ENCODE assay signal across 2 cellular contexts in the genomic region with DNA sequence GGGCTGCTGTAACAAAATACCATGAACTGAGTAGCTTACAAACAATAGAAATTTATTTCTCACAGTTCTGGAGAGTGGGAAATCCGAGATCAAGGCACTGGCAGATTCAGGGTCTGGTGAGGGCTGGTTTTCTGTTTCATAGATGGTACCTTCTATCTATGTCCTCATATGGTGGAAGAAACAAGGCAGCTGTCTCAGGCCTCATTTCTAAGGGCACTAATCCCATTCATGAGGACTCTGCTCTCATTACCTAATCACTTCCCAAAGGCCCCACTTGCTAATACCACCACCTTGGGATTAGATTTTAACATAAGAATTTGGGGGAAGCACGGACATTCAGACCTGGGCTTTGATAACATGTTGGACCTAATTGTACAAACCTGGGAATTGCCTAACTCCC.
TF ChIP-seq lines count a peak whose summit lies in the region.

No MANE protein-coding gene starts in this region.

TF ChIP-seq in GM23338, 12 proteins besides CTCF, POLR2A, EP300 and RAD21:
- TF ChIP-seq, protein P1, sequence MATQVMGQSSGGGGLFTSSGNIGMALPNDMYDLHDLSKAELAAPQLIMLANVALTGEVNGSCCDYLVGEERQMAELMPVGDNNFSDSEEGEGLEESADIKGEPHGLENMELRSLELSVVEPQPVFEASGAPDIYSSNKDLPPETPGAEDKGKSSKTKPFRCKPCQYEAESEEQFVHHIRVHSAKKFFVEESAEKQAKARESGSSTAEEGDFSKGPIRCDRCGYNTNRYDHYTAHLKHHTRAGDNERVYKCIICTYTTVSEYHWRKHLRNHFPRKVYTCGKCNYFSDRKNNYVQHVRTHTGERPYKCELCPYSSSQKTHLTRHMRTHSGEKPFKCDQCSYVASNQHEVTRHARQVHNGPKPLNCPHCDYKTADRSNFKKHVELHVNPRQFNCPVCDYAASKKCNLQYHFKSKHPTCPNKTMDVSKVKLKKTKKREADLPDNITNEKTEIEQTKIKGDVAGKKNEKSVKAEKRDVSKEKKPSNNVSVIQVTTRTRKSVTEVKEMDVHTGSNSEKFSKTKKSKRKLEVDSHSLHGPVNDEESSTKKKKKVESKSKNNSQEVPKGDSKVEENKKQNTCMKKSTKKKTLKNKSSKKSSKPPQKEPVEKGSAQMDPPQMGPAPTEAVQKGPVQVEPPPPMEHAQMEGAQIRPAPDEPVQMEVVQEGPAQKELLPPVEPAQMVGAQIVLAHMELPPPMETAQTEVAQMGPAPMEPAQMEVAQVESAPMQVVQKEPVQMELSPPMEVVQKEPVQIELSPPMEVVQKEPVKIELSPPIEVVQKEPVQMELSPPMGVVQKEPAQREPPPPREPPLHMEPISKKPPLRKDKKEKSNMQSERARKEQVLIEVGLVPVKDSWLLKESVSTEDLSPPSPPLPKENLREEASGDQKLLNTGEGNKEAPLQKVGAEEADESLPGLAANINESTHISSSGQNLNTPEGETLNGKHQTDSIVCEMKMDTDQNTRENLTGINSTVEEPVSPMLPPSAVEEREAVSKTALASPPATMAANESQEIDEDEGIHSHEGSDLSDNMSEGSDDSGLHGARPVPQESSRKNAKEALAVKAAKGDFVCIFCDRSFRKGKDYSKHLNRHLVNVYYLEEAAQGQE (IDR thresholded peaks at IDR 0.05; ENCODE audit: unreplicated experiment): no peak
- TF ChIP-seq JUNB (IDR thresholded peaks at IDR 0.05; ENCODE audit: unreplicated experiment) (no peak), ETS1 (IDR thresholded peaks at IDR 0.05) (no peak), EZH2phosphoT487 (IDR thresholded peaks at IDR 0.05; ENCODE audit: unreplicated experiment) (no peak), STAT1 (IDR thresholded peaks at IDR 0.05; ENCODE audit: unreplicated experiment) (no peak), CREB1 (CRISPR knock-in tag; IDR thresholded peaks at IDR 0.05; ENCODE audit: low read depth) (no peak), ZNF114 (CRISPR knock-in tag; IDR thresholded peaks at IDR 0.05) (no peak)
- TF ChIP-seq, protein P2, sequence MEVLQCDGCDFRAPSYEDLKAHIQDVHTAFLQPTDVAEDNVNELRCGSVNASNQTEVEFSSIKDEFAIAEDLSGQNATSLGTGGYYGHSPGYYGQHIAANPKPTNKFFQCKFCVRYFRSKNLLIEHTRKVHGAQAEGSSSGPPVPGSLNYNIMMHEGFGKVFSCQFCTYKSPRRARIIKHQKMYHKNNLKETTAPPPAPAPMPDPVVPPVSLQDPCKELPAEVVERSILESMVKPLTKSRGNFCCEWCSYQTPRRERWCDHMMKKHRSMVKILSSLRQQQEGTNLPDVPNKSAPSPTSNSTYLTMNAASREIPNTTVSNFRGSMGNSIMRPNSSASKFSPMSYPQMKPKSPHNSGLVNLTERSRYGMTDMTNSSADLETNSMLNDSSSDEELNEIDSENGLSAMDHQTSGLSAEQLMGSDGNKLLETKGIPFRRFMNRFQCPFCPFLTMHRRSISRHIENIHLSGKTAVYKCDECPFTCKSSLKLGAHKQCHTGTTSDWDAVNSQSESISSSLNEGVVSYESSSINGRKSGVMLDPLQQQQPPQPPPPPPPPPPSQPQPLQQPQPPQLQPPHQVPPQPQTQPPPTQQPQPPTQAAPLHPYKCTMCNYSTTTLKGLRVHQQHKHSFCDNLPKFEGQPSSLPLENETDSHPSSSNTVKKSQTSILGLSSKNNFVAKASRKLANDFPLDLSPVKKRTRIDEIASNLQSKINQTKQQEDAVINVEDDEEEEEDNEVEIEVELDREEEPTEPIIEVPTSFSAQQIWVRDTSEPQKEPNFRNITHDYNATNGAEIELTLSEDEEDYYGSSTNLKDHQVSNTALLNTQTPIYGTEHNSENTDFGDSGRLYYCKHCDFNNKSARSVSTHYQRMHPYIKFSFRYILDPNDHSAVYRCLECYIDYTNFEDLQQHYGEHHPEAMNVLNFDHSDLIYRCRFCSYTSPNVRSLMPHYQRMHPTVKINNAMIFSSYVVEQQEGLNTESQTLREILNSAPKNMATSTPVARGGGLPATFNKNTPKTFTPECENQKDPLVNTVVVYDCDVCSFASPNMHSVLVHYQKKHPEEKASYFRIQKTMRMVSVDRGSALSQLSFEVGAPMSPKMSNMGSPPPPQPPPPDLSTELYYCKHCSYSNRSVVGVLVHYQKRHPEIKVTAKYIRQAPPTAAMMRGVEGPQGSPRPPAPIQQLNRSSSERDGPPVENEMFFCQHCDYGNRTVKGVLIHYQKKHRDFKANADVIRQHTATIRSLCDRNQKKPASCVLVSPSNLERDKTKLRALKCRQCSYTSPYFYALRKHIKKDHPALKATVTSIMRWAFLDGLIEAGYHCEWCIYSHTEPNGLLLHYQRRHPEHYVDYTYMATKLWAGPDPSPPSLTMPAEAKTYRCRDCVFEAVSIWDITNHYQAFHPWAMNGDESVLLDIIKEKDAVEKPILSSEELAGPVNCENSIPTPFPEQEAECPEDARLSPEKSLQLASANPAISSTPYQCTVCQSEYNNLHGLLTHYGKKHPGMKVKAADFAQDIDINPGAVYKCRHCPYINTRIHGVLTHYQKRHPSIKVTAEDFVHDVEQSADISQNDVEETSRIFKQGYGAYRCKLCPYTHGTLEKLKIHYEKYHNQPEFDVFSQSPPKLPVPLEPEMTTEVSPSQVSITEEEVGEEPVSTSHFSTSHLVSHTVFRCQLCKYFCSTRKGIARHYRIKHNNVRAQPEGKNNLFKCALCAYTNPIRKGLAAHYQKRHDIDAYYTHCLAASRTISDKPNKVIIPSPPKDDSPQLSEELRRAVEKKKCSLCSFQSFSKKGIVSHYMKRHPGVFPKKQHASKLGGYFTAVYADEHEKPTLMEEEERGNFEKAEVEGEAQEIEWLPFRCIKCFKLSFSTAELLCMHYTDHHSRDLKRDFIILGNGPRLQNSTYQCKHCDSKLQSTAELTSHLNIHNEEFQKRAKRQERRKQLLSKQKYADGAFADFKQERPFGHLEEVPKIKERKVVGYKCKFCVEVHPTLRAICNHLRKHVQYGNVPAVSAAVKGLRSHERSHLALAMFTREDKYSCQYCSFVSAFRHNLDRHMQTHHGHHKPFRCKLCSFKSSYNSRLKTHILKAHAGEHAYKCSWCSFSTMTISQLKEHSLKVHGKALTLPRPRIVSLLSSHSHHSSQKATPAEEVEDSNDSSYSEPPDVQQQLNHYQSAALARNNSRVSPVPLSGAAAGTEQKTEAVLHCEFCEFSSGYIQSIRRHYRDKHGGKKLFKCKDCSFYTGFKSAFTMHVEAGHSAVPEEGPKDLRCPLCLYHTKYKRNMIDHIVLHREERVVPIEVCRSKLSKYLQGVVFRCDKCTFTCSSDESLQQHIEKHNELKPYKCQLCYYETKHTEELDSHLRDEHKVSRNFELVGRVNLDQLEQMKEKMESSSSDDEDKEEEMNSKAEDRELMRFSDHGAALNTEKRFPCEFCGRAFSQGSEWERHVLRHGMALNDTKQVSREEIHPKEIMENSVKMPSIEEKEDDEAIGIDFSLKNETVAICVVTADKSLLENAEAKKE (CRISPR knock-in tag; IDR thresholded peaks at IDR 0.05): no peak

TF ChIP-seq in K562, 482 proteins besides CTCF, POLR2A, EP300 and RAD21:
- TF ChIP-seq, protein P3, sequence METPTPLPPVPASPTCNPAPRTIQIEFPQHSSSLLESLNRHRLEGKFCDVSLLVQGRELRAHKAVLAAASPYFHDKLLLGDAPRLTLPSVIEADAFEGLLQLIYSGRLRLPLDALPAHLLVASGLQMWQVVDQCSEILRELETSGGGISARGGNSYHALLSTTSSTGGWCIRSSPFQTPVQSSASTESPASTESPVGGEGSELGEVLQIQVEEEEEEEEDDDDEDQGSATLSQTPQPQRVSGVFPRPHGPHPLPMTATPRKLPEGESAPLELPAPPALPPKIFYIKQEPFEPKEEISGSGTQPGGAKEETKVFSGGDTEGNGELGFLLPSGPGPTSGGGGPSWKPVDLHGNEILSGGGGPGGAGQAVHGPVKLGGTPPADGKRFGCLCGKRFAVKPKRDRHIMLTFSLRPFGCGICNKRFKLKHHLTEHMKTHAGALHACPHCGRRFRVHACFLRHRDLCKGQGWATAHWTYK (CRISPR knock-in tag; IDR thresholded peaks at IDR 0.05): no peak
- TF ChIP-seq CBFB (CRISPR knock-in tag; IDR thresholded peaks at IDR 0.05): no peak
- TF ChIP-seq MED1 (CRISPR knock-in tag; IDR thresholded peaks at IDR 0.05; ENCODE audit: borderline replicate concordance): no peak
- no peak for TF ChIP-seq ZNF175 (CRISPR knock-in tag; IDR thresholded peaks at IDR 0.05; ENCODE audit: low read depth)
- TF ChIP-seq POLR2AphosphoS5 (IDR thresholded peaks at IDR 0.05; ENCODE audit: control insufficient read depth, insufficient read depth, low read depth, low read length): peak; percentile 47; the same call in 1 of the 2 replicates
- TF ChIP-seq SUPT5H (IDR thresholded peaks at IDR 0.05): 0 out of 2 replicates have a peak, but pooled peaks have one; percentile 32
- no peak for TF ChIP-seq FOXK2 (conservative IDR thresholded peaks at IDR 0.05 in 1 of 2, IDR thresholded peaks at IDR 0.05 in 1 of 2; ENCODE audit: low read depth in 2 of 2)
- no peak for TF ChIP-seq ZNF24 (IDR thresholded peaks at IDR 0.05)
- no peak for TF ChIP-seq ZBTB17 (CRISPR knock-in tag; IDR thresholded peaks at IDR 0.05)
- TF ChIP-seq GABPA (tag; conservative IDR thresholded peaks at IDR 0.05; ENCODE audit: low read depth): no peak
- no peak for TF ChIP-seq SRSF7 (optimal IDR thresholded peaks at IDR 0.05; ENCODE audit: low read depth, low read length)
- TF ChIP-seq CHCHD3 (CRISPR knock-in tag; IDR thresholded peaks at IDR 0.05): 0 out of 2 replicates have a peak, but pooled peaks have one; percentile 4
- TF ChIP-seq, protein P4, sequence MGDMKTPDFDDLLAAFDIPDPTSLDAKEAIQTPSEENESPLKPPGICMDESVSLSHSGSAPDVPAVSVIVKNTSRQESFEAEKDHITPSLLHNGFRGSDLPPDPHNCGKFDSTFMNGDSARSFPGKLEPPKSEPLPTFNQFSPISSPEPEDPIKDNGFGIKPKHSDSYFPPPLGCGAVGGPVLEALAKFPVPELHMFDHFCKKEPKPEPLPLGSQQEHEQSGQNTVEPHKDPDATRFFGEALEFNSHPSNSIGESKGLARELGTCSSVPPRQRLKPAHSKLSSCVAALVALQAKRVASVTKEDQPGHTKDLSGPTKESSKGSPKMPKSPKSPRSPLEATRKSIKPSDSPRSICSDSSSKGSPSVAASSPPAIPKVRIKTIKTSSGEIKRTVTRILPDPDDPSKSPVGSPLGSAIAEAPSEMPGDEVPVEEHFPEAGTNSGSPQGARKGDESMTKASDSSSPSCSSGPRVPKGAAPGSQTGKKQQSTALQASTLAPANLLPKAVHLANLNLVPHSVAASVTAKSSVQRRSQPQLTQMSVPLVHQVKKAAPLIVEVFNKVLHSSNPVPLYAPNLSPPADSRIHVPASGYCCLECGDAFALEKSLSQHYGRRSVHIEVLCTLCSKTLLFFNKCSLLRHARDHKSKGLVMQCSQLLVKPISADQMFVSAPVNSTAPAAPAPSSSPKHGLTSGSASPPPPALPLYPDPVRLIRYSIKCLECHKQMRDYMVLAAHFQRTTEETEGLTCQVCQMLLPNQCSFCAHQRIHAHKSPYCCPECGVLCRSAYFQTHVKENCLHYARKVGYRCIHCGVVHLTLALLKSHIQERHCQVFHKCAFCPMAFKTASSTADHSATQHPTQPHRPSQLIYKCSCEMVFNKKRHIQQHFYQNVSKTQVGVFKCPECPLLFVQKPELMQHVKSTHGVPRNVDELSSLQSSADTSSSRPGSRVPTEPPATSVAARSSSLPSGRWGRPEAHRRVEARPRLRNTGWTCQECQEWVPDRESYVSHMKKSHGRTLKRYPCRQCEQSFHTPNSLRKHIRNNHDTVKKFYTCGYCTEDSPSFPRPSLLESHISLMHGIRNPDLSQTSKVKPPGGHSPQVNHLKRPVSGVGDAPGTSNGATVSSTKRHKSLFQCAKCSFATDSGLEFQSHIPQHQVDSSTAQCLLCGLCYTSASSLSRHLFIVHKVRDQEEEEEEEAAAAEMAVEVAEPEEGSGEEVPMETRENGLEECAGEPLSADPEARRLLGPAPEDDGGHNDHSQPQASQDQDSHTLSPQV (IDR thresholded peaks at IDR 0.05): no peak
- TF ChIP-seq, protein P5, sequence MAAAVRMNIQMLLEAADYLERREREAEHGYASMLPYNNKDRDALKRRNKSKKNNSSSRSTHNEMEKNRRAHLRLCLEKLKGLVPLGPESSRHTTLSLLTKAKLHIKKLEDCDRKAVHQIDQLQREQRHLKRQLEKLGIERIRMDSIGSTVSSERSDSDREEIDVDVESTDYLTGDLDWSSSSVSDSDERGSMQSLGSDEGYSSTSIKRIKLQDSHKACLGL (CRISPR knock-in tag; IDR thresholded peaks at IDR 0.05; ENCODE audit: borderline replicate concordance, poor library complexity, severe bottlenecking): no peak
TF ChIP-seq in K562: peak in this region for 3.
